8 cellular contexts compared by ENCODE assay signal in genomic region chr2:37196320-37197195, GRCh38. TPM values are rescaled to one million over a fixed set of nuclear protein-coding genes. Genes with fewer than 3 reads are reported as not detected.
A peak's percentile ranks its signal among the peaks of the same experiment; 100 is the strongest.
DNase-seq lines count a peak whose midpoint lies in the region; ATAC-seq and TF ChIP-seq lines count a peak whose summit lies in the region.

Gene CEBPZOS (plus strand): TSS chr2:37196496. CDS start chr2:37199705, 3,209 bp downstream.

- H3K36me3 Mint-ChIP-seq in CD14-positive monocyte = peaks cover 9 to 10% of the 10 kb centered on the region in 2 donors

- H3K27ac ChIP-seq in right lobe of liver = peak within 1 kb of the TSS; percentile 78 to 91 (median 83)

- peak within 1 kb of the TSS; percentile 95 to 98 for H3K4me3 Mint-ChIP-seq in CD14-positive monocyte

- H3K27ac Mint-ChIP-seq in CD14-positive monocyte = peak within 1 kb of the TSS; percentile 90 to 100 (median 99)

- peaks cover 0 to 9% (median 4%) of the 10 kb centered on the region in 4 donors for H3K4me1 ChIP-seq in right lobe of liver

- TF ChIP-seq CTCF in CD14-positive monocyte (IDR thresholded peaks at IDR 0.05) (no peak), right lobe of liver (IDR thresholded peaks at IDR 0.05) (no peak)

- H3K27me3 ChIP-seq in right lobe of liver = no peaks in the 10 kb centered on the region

- DNase-seq in CD14-positive monocyte (ENCODE audit: low spot score) (peak; percentile 84), NCI-H774 (lab: John Stamatoyannopoulos, UW) (peak; percentile 71), dermis microvascular lymphatic vessel endothelial cell (ENCODE audit: low read depth in 2 of 2) (peak; percentile 27 to 81), right lobe of liver (peak; percentile 89)
- DNase-seq in activated CD4-positive, alpha-beta T cell treated with anti-CD3 and anti-CD28 coated beads, Interleukin-2, amount 50 U/mL, for 4 hours = peak; percentile 85 to 86
- peak; percentile 79 to 86 (median 83) for DNase-seq in stimulated activated CD4-positive, alpha-beta T cell treated with anti-CD3 and anti-CD28 coated beads, TNF-alpha, amount 100 ng/mL, for 48 hours (ENCODE audit: low read depth in 3 of 3)

- intact Hi-C loops in CD14-positive monocyte (cut with micrococcal nuclease) = loop anchor here (5.0 kb wide), 1 partner anchor 36 kb away; the partner anchor contains the start of genes CEBPZ (in 2 of the 2) and NDUFAF7 (in 2 of the 2)
- intact Hi-C loops in right lobe of liver (cut with DNase I) = no loop called here

- H3K27me3 Mint-ChIP-seq in CD14-positive monocyte (ENCODE audit: low read depth in 3 of 3) = no peaks in the 10 kb centered on the region

- under 1% methylated on average over 20 of the region's 72 CpGs for WGBS in right lobe of liver (ENCODE audit: insufficient coverage, low coverage, low lambda C conversion rate, missing lambda C conversion rate)

- H3K4me1 Mint-ChIP-seq in CD14-positive monocyte = peaks cover 11% of the 10 kb centered on the region

- peak within 1 kb of the TSS; percentile 74 to 91 (median 89) for H3K4me3 ChIP-seq in right lobe of liver

- peak; percentile 80 for TF ChIP-seq POLR2A in right lobe of liver (IDR thresholded peaks at IDR 0.05)

- peaks cover 0 to 4% (median 0%) of the 10 kb centered on the region in 7 donors for H3K9me3 Mint-ChIP-seq in CD14-positive monocyte

- H3K36me3 ChIP-seq in right lobe of liver = peaks cover 0 to 13% (median 0%) of the 10 kb centered on the region in 4 donors

- H3K9me3 ChIP-seq in right lobe of liver = no peaks in the 10 kb centered on the region

- peak; percentile 80 for ATAC-seq in GM19395 (IDR thresholded peaks at IDR 0.05; ENCODE audit: unreplicated experiment)
- ATAC-seq in HG03565 (IDR thresholded peaks at IDR 0.05; ENCODE audit: unreplicated experiment) = peak; percentile 55
- peak; percentile 92 to 94 (median 92) for ATAC-seq in right lobe of liver

RNA-seq across cellular contexts. Expression of gene CEBPZOS, which starts in this region (rescaled TPM):
- 10 to 100 TPM; 18.2 to 19.3 TPM for polyA plus RNA-seq in CD14-positive monocyte
- total RNA-seq in dermis microvascular lymphatic vessel endothelial cell = 6.7 and 11.0 TPM in 2 replicates
- total RNA-seq in right lobe of liver = 10 to 100 TPM; 10.7 to 26.6 (median 18.1) TPM

Comparison
In these comparisons a context has a peak if more than half of its experiments do, and no peak if none do; other contexts are left out.
1. Peak in every context shown above with its lines: DNase-seq, ATAC-seq, H3K4me3 ChIP-seq and H3K27ac ChIP-seq.
2. intact Hi-C loops: an anchor here in CD14-positive monocyte (5.0 kb wide); none called in right lobe of liver.